Comparison of ENCODE assay signal across 9 cellular contexts in genomic region chr18:44681611-44682010, GRCh38. TPM values are rescaled to one million over a fixed set of nuclear protein-coding genes. Genes with fewer than 3 reads are reported as not detected.
A peak's percentile ranks its signal among the peaks of the same experiment; 100 is the strongest.
DNase-seq lines count a peak whose midpoint lies in the region; TF ChIP-seq lines count a peak whose summit lies in the region.
"Had no signal": no experiment of that assay in that cellular context is flagged by ENCODE, and none has a peak within 500 bp of the region (broad histone marks: within the 10 kb centered on the region; RNA-seq: fewer than 3 reads in every experiment).

No MANE protein-coding gene starts in this region.

- no peaks in the 10 kb centered on the region for H4K20me1 ChIP-seq in osteoblast (ENCODE audit: insufficient read depth, low read length)

- no peak overlapping the region for H3K4me3 Mint-ChIP-seq in activated T-cell treated with anti-CD3 and anti-CD28 coated beads, Interleukin-2, amount 50 U/mL, for 24 hours

- TF ChIP-seq CTCF in AG09309 (IDR thresholded peaks at IDR 0.05; ENCODE audit: control insufficient read depth, insufficient read depth, low read depth, low read length, missing control alignments) (no peak), dorsolateral prefrontal cortex (IDR thresholded peaks at IDR 0.05 in 54 of 56, conservative IDR thresholded peaks at IDR 0.05 in 2 of 56; ENCODE audit: low read depth in 1 of 56, partially characterized antibody in 56 of 56) (no peak), osteoblast (IDR thresholded peaks at IDR 0.05; ENCODE audit: extremely low read depth, low read depth, low read length) (no peak)

- H3K4me1 ChIP-seq in HUES48 (ENCODE audit: control insufficient read depth, insufficient read depth, low read length) = peaks cover 34% of the 10 kb centered on the region
- no peaks in the 10 kb centered on the region for H3K4me1 ChIP-seq in osteoblast (ENCODE audit: insufficient read depth, low read length)

- H3K4me2 ChIP-seq in osteoblast (ENCODE audit: insufficient read depth, low read length) = peak overlapping the region; percentile 77

- H3K36me3 Mint-ChIP-seq in activated T-cell treated with anti-CD3 and anti-CD28 coated beads, Interleukin-2, amount 50 U/mL, for 24 hours (ENCODE audit: low read depth) = peaks cover 2% of the 10 kb centered on the region
- H3K36me3 Mint-ChIP-seq: activated naive CD4-positive, alpha-beta T cell treated with anti-CD3 and anti-CD28 coated beads, Interleukin-2, amount 50 U/mL, for 24 hours had no signal

- H3K9me3 ChIP-seq in HUES48 (ENCODE audit: control insufficient read depth, insufficient read depth, low read length) (no peaks in the 10 kb centered on the region), osteoblast (ENCODE audit: low read depth, low read length) (no peaks in the 10 kb centered on the region)

- H3K4me1 Mint-ChIP-seq in activated T-cell treated with anti-CD3 and anti-CD28 coated beads, Interleukin-2, amount 50 U/mL, for 24 hours (ENCODE audit: low read depth) = peaks cover 8% of the 10 kb centered on the region

- no peak overlapping the region for H3K27ac Mint-ChIP-seq in activated T-cell treated with anti-CD3 and anti-CD28 coated beads, Interleukin-2, amount 50 U/mL, for 24 hours
- H3K27ac Mint-ChIP-seq: activated naive CD4-positive, alpha-beta T cell treated with anti-CD3 and anti-CD28 coated beads, Interleukin-2, amount 50 U/mL, for 24 hours had no signal

- no peaks in the 10 kb centered on the region for H3K36me3 ChIP-seq in HUES48 (ENCODE audit: control insufficient read depth, insufficient read depth, low read length)
- H3K36me3 ChIP-seq in osteoblast (ENCODE audit: insufficient read depth, low read length) = no peaks in the 10 kb centered on the region

- peaks cover 32% of the 10 kb centered on the region for H3K27me3 Mint-ChIP-seq in activated T-cell treated with anti-CD3 and anti-CD28 coated beads, Interleukin-2, amount 50 U/mL, for 24 hours

- H3K27me3 ChIP-seq in HUES48 (ENCODE audit: control insufficient read depth, insufficient read depth, low read length) (peaks cover 25% of the 10 kb centered on the region), dorsolateral prefrontal cortex (no peaks in the 10 kb centered on the region), osteoblast (ENCODE audit: insufficient read depth, low read length) (peaks cover 26% of the 10 kb centered on the region)

- H2AFZ ChIP-seq in osteoblast (ENCODE audit: low read length) = no peak overlapping the region

- H3K27ac ChIP-seq in HUES48 (ENCODE audit: low read depth, low read length) = no peak overlapping the region
- peak overlapping the region in 30 of 59 donors; percentile 6 to 98 (median 92) for H3K27ac ChIP-seq in dorsolateral prefrontal cortex
- H3K27ac ChIP-seq in osteoblast (ENCODE audit: low read depth, low read length) = no peak overlapping the region

- H3K4me3 ChIP-seq in AG09309 (ENCODE audit: control insufficient read depth, low read depth, low read length) (peak overlapping the region; percentile 81), HUES48 (ENCODE audit: low read depth, low read length) (peak overlapping the region; percentile 71), dorsolateral prefrontal cortex (peak overlapping the region; percentile 25 to 89 (median 79)), osteoblast (ENCODE audit: insufficient read depth, low read length) (no peak overlapping the region)

- no peaks in the 10 kb centered on the region for H3K9me3 Mint-ChIP-seq in activated T-cell treated with anti-CD3 and anti-CD28 coated beads, Interleukin-2, amount 50 U/mL, for 24 hours
- H3K9me3 Mint-ChIP-seq: activated naive CD4-positive, alpha-beta T cell treated with anti-CD3 and anti-CD28 coated beads, Interleukin-2, amount 50 U/mL, for 24 hours had no signal

- H3K9ac ChIP-seq in HUES48 (ENCODE audit: low read depth, low read length) = no peak overlapping the region

- H3K79me2 ChIP-seq in osteoblast (ENCODE audit: insufficient read depth, low read length) = no peaks in the 10 kb centered on the region

- no peak for DNase-seq in AG09309 (ENCODE audit: low read depth)
- DNase-seq in dorsolateral prefrontal cortex = no peak
- no peak for DNase-seq in osteoblast (ENCODE audit: insufficient read length, low spot score, missing footprints)
- DNase-seq in activated T-cell treated with anti-CD3 and anti-CD28 coated beads, Interleukin-2, amount 50 U/mL, for 24 hours = no peak
- DNase-seq in KBM-7 = no peak
- DNase-seq in cerebellum (ENCODE audit: low spot score) = no peak
- DNase-seq in central memory CD4-positive, alpha-beta T cell = no peak

- in situ Hi-C loops in KBM-7 (cut with MboI; ENCODE audit: low pct_unique_long_range_greater_than_20kb, low sequenced_read_pairs) = no loop called here

- intact Hi-C loops in dorsolateral prefrontal cortex (cut with DNase I) = loop anchor here (2.0 to 10.0 kb wide), 4 partner anchors 61 to 699 kb away; no protein-coding TSS in a partner anchor

RNA-seq across cellular contexts. Expression of gene SETBP1, which starts 0.9 kb away (rescaled TPM):
- total RNA-seq in dorsolateral prefrontal cortex (10 to 100 TPM; 26.2 to 78.3 (median 51.7) TPM), osteoblast (22.8 and 23.0 TPM in 2 replicates), cerebellum (46.3 TPM)

Comparison
In these comparisons a context has a peak if more than half of its experiments do, and no peak if none do; other contexts are left out.
1. H3K27ac ChIP-seq: peak in dorsolateral prefrontal cortex (30 of 59); none in HUES48 (single experiment) and osteoblast (single experiment).